ENCODE assay signal across 21 cellular contexts in the genomic region with DNA sequence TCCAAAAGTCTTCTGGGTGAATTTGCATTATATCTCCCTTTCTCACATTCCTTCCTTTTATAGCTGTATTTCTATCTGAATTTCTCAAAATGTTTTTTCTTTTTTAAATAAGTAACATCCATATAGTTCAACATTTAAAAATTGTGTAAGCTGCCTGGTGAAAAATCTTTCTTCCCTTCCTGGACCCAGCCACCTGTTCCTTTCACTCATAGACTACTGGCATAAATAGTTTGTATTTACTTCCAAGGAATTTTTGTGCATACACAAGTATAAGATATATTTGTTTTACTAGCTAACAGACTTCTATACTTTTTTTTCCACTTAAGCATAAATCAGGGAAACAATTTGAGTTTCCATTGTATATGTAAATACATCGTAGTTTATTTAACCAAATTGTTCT.
"Had no signal": no experiment of that assay in that cellular context is flagged by ENCODE, and none has a peak within 500 bp of the region (broad histone marks: within the 10 kb centered on the region; RNA-seq: fewer than 3 reads in every experiment).

No MANE protein-coding gene starts in this region.

- H3K4me1 ChIP-seq: colonic mucosa, esophagus squamous epithelium, gastrocnemius medialis, heart right ventricle, left lung, lower lobe of right lung had no signal

- H3K36me3 ChIP-seq: colonic mucosa had no signal

- H3K27me3 ChIP-seq: colonic mucosa, esophagus squamous epithelium, gastrocnemius medialis, heart right ventricle, left lung had no signal

- DNase-seq: colonic mucosa; cortex of kidney; effector CD8-positive, alpha-beta T cell; effector memory CD8-positive, alpha-beta T cell; endodermal cell; erythroblast; esophagus squamous epithelium; foreskin fibroblast; foreskin melanocyte; gastrocnemius medialis; glutamatergic neuron; head of caudate nucleus; heart right ventricle; hippocampal formation; left cardiac atrium; left lung; left ventricle myocardium superior; lower lobe of right lung; mesendoderm; midbrain had no signal

- H3K4me3 ChIP-seq: colonic mucosa, esophagus squamous epithelium, gastrocnemius medialis, heart right ventricle, left lung, lower lobe of right lung had no signal

- H3K27ac ChIP-seq: colonic mucosa, epithelial cell of prostate, esophagus squamous epithelium, gastrocnemius medialis, heart right ventricle, left lung, lower lobe of right lung had no signal
